15 cellular contexts compared by ENCODE assay signal in genomic region chr7:41810258-41810576, GRCh38.
DNase-seq lines count a peak whose midpoint lies in the region; ATAC-seq and TF ChIP-seq lines count a peak whose summit lies in the region.
"Had no signal": no experiment of that assay in that cellular context is flagged by ENCODE, and none has a peak within 500 bp of the region (broad histone marks: within the 10 kb centered on the region; RNA-seq: fewer than 3 reads in every experiment).

No MANE protein-coding gene starts in this region.

- TF ChIP-seq CTCF in breast epithelium (IDR thresholded peaks at IDR 0.05): no peak

- H3K4me1 ChIP-seq in breast epithelium: no peaks in the 10 kb centered on the region
- H3K4me1 ChIP-seq: gastrocnemius medialis, SJSA1 had no signal

- H3K27ac ChIP-seq in breast epithelium: no peak overlapping the region
- H3K27ac ChIP-seq: BLaER1, gastrocnemius medialis, SJSA1, thoracic aorta had no signal

- in situ Hi-C loops in G401 (cut with HindIII; ENCODE audit: low sequenced_read_pairs): no loop called here

- ATAC-seq in GM18505 (IDR thresholded peaks at IDR 0.05; ENCODE audit: unreplicated experiment): peak; percentile 90
- ATAC-seq in GM21360 (IDR thresholded peaks at IDR 0.05; ENCODE audit: unreplicated experiment): peak; percentile 91
- ATAC-seq in HG02973 (IDR thresholded peaks at IDR 0.05; ENCODE audit: unreplicated experiment): peak; percentile 88
- ATAC-seq: gastrocnemius medialis had no signal

- H3K36me3 ChIP-seq in breast epithelium: no peaks in the 10 kb centered on the region
- H3K36me3 ChIP-seq: BLaER1, gastrocnemius medialis, SJSA1, thoracic aorta had no signal

- DNase-seq in MV-4-11 (lab: John Stamatoyannopoulos, UW): peak; percentile 78
- DNase-seq in LoVo (ENCODE audit: low spot score): no peak
- no peak for DNase-seq in breast epithelium (ENCODE audit: low spot score in 2 of 2)
- DNase-seq in HuH-7 (ENCODE audit: low spot score): no peak
- no peak for DNase-seq in G401 (ENCODE audit: low spot score)
- DNase-seq: activated naive CD8-positive, alpha-beta T cell treated with anti-CD3 and anti-CD28 coated beads, Interleukin-2, amount 10 ng/mL, durations not matched to agents 7 days and 5 days; gastrocnemius medialis; NCI-H345; stimulated activated CD4-positive, alpha-beta T cell treated with anti-CD3 and anti-CD28 coated beads, Interleukin-2, amount 100 ng/mL, for 48 hours had no signal

- no peak for TF ChIP-seq POLR2A in GM18505 (IDR thresholded peaks at IDR 0.05; ENCODE audit: borderline replicate concordance, extremely low read depth, insufficient read depth, insufficient read length)
- TF ChIP-seq POLR2A in breast epithelium (IDR thresholded peaks at IDR 0.05): no peak

- no peak overlapping the region for H3K4me3 ChIP-seq in breast epithelium
- H3K4me3 ChIP-seq: BLaER1, gastrocnemius medialis, SJSA1, thoracic aorta had no signal

- H3K27me3 ChIP-seq in breast epithelium: no peaks in the 10 kb centered on the region
- H3K27me3 ChIP-seq: BLaER1, gastrocnemius medialis, SJSA1 had no signal

- intact Hi-C loops in breast epithelium (cut with DNase I; ENCODE audit: low total_unique reads): no loop called here

- no peaks in the 10 kb centered on the region for H3K9me3 ChIP-seq in breast epithelium
- H3K9me3 ChIP-seq: BLaER1, gastrocnemius medialis, SJSA1, thoracic aorta had no signal
